10 cellular contexts compared by ENCODE assay signal in the genomic region with DNA sequence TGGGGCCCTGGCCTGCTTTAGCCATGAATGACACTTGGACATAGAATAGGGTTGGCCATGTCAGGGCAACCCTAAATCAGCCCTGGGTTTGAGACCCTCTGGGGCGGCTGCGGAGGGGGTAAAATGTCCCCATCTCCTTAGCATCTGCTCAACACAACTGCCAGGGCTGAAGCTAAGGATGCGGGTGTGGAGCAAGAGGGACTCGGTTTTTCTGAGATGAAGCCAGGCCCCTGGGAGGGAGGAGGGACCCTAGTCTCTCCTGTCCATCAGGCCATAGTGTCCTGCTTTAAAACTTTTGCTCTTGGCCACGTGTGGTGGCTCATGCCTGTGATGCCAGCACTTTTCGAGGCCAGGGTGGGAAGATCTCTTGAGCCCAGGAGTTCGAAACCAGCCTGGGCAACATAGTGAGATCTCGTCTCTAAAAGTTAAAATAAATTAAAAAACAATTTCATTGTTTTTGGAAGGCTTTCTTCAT. TPM values are rescaled to one million over a fixed set of nuclear protein-coding genes. Genes with fewer than 3 reads are reported as not detected.
DNase-seq lines count a peak whose midpoint lies in the region; ATAC-seq and TF ChIP-seq lines count a peak whose summit lies in the region.
"Had no signal": no experiment of that assay in that cellular context is flagged by ENCODE, and none has a peak within 500 bp of the region (broad histone marks: within the 10 kb centered on the region; RNA-seq: fewer than 3 reads in every experiment).

No MANE protein-coding gene starts in this region.

- 60 to 74% methylated on average over 8 of the region's 8 CpGs for WGBS in thyroid gland, 2 donors

- H3K4me2 ChIP-seq in PC-3 (ENCODE audit: low read length), result no peak overlapping the region

- no peak overlapping the region for H3K4me3 ChIP-seq in PC-3 (ENCODE audit: low read length)
- H3K4me3 ChIP-seq in muscle layer of duodenum (ENCODE audit: low read depth in 1 of 2, low read length in 2 of 2), result no peak overlapping the region
- H3K4me3 ChIP-seq in thyroid gland (replicated peaks in 1 of 3), result no peak overlapping the region

- H3K27me3 ChIP-seq in PC-3 (ENCODE audit: low read length) (no peaks in the 10 kb centered on the region), muscle layer of duodenum (ENCODE audit: low read depth, low read length) (no peaks in the 10 kb centered on the region), thyroid gland (no peaks in the 10 kb centered on the region)

- no peak for TF ChIP-seq POLR2A in thyroid gland (IDR thresholded peaks at IDR 0.05)

- no peaks in the 10 kb centered on the region for H3K9me2 ChIP-seq in PC-3 (replicated peaks; ENCODE audit: low read length)

- no peaks in the 10 kb centered on the region for H4K20me1 ChIP-seq in PC-3 (ENCODE audit: low read length)

- H3F3A ChIP-seq in PC-3 (ENCODE audit: low read length, unreplicated experiment), result no peaks in the 10 kb centered on the region

- H3K27ac Mint-ChIP-seq in central memory CD8-positive, alpha-beta T cell (ENCODE audit: low read depth), result no peak overlapping the region
- H3K27ac Mint-ChIP-seq: activated CD4-positive, alpha-beta memory T cell treated with anti-CD3 and anti-CD28 coated beads for 36 hours had no signal

- peaks cover 4% of the 10 kb centered on the region for H3K36me3 Mint-ChIP-seq in central memory CD8-positive, alpha-beta T cell (ENCODE audit: insufficient read depth)

- H3K36me3 ChIP-seq in PC-3 (ENCODE audit: low read depth, low read length) (no peaks in the 10 kb centered on the region), muscle layer of duodenum (ENCODE audit: control insufficient read depth in 1 of 2, insufficient read depth in 2 of 2, low read length in 2 of 2) (peaks cover 0 to 18% of the 10 kb centered on the region in 2 donors), thyroid gland (no peaks in the 10 kb centered on the region)

- POLR2A ChIA-PET in PC-3 (lab: Charles Lee; ENCODE audit: unreplicated experiment), result interaction anchor here (0.5 kb wide), 1 partner anchor 149 kb away, joined by 6 read pairs; the partner anchor contains the start of gene C12orf57

- ATAC-seq in PC-3 (no peak), HG03521 (IDR thresholded peaks at IDR 0.05; ENCODE audit: unreplicated experiment) (no peak), GM21529 (IDR thresholded peaks at IDR 0.05; ENCODE audit: unreplicated experiment) (no peak)
- no peak for ATAC-seq in central memory CD8-positive, alpha-beta T cell (replicated peaks; ENCODE audit: extremely low read depth, poor library complexity, severe bottlenecking)

- H3K9me3 Mint-ChIP-seq in central memory CD8-positive, alpha-beta T cell, result no peaks in the 10 kb centered on the region
- H3K9me3 Mint-ChIP-seq: activated CD4-positive, alpha-beta memory T cell treated with anti-CD3 and anti-CD28 coated beads for 36 hours had no signal

- no peaks in the 10 kb centered on the region for H3K9me3 ChIP-seq in PC-3 (ENCODE audit: low read length)
- H3K9me3 ChIP-seq in muscle layer of duodenum (ENCODE audit: control insufficient read depth in 1 of 2, low read length in 2 of 2), result no peaks in the 10 kb centered on the region
- H3K9me3 ChIP-seq in thyroid gland, result no peaks in the 10 kb centered on the region

- H3K27me3 Mint-ChIP-seq in central memory CD8-positive, alpha-beta T cell, result no peaks in the 10 kb centered on the region
- H3K27me3 Mint-ChIP-seq: activated CD4-positive, alpha-beta memory T cell treated with anti-CD3 and anti-CD28 coated beads for 36 hours had no signal

- DNase-seq in PC-3 (no peak), thyroid gland (no peak), islet precursor cell (no peak)
- no peak for DNase-seq in central memory CD8-positive, alpha-beta T cell (ENCODE audit: low spot score in 2 of 2)

- BruUV-seq in PC-3 (replicated peaks; lab: Mats Ljungman, UMichigan), result no TSS peak

- peak overlapping the region; percentile 79 for H3K4me3 Mint-ChIP-seq in central memory CD8-positive, alpha-beta T cell

- intact Hi-C loops in PC-3 (cut with micrococcal nuclease), result loop anchor here (1.0 to 2.0 kb wide), 2 partner anchors 33 to 74 kb away; partner anchors contain the start of genes C1S and LPCAT3
- intact Hi-C loops in thyroid gland (cut with DNase I), result loop anchor here (5.0 kb wide), 2 partner anchors 36 to 146 kb away; no protein-coding TSS in a partner anchor

- TF ChIP-seq CTCF in PC-3 (conservative IDR thresholded peaks at IDR 0.05; ENCODE audit: low read depth, low read length), result no peak
- no peak for TF ChIP-seq CTCF in thyroid gland (IDR thresholded peaks at IDR 0.05)

- H2AFZ ChIP-seq in PC-3 (ENCODE audit: low read length), result peak overlapping the region; percentile 91; the same call in 1 of the 2 replicates

- no peaks in the 10 kb centered on the region for H3K79me2 ChIP-seq in PC-3 (ENCODE audit: low read length)

- H3K4me1 ChIP-seq in PC-3 (ENCODE audit: insufficient read depth, low read length) (peaks cover 3% of the 10 kb centered on the region; the same call in 1 of the 2 replicates), muscle layer of duodenum (ENCODE audit: control insufficient read depth in 1 of 2, insufficient read depth in 2 of 2, low read length in 2 of 2) (peaks cover 4 to 17% of the 10 kb centered on the region in 2 donors), thyroid gland (peaks cover 0 to 21% of the 10 kb centered on the region in 2 donors)

- H3K27ac ChIP-seq in PC-3 (ENCODE audit: low read length), result no peak overlapping the region
- peak overlapping the region; percentile 92 for H3K27ac ChIP-seq in muscle layer of duodenum (ENCODE audit: low read length)
- peak overlapping the region; percentile 14 to 65 (median 63) for H3K27ac ChIP-seq in thyroid gland
- H3K27ac ChIP-seq: SK-N-MC had no signal

- CTCF ChIA-PET in PC-3 (lab: Charles Lee), result no interaction called here

- peaks cover 14% of the 10 kb centered on the region for H3K4me1 Mint-ChIP-seq in central memory CD8-positive, alpha-beta T cell

- H3K9ac ChIP-seq in PC-3 (ENCODE audit: low read length), result no peak overlapping the region

RNA-seq across cellular contexts. Expression of gene C1R, which starts 0.8 kb away (rescaled TPM):
- total RNA-seq in PC-3 (2014; rRNA removed) (4.4 and 9.6 TPM in 2 replicates), thyroid gland (100 to 1,000 TPM; 132 to 545 (median 312) TPM)

RNA-seq across cellular contexts. Expression of gene C1RL, which starts 16.0 kb away (rescaled TPM):
- 8.2 and 8.9 TPM in 2 replicates for total RNA-seq in PC-3 (2014; rRNA removed)
- total RNA-seq in thyroid gland, result 100 to 1,000 TPM in 1 of 4 donors, 10 to 100 TPM in 3; 39.2 to 153 (median 59.5) TPM

RNA-seq across cellular contexts. Expression of gene C1S, which starts 32.5 kb away (rescaled TPM):
- 2.1 and 2.9 TPM in 2 replicates for total RNA-seq in PC-3 (2014; rRNA removed)
- total RNA-seq in thyroid gland, result 100 to 1,000 TPM; 137 to 470 (median 255) TPM

RNA-seq across cellular contexts. Expression of gene RBP5, which starts 35.7 kb away (rescaled TPM):
- total RNA-seq in PC-3 (2014; rRNA removed) (not detected in 2 replicates), thyroid gland (1 to 10 TPM in 2 of 4 donors, not detected in 2; 2.8 to 4.5 TPM)
- total RNA-seq: HT1080 had no signal

RNA-seq across cellular contexts. Expression of gene CLSTN3, which starts 37.1 kb away (rescaled TPM):
- total RNA-seq in PC-3 (2014; rRNA removed), result 10.9 and 14.2 TPM in 2 replicates
- 10 to 100 TPM; 18.0 to 53.4 (median 37.3) TPM for total RNA-seq in thyroid gland

Comparison
In these comparisons a context has a peak if more than half of its experiments do, and no peak if none do; other contexts are left out.
1. RNA of gene C1R, which starts 0.8 kb away (total RNA-seq): 132 to 545 TPM in thyroid gland; 4.4 to 9.6 TPM in PC-3; every median in the first group is over 10 times any median in the second.
2. RNA of gene C1S, which starts 32.5 kb away (total RNA-seq): 137 to 470 TPM in thyroid gland; 2.1 to 2.9 TPM in PC-3; every median in the first group is over 10 times any median in the second.